8 cellular contexts compared by ENCODE assay signal in genomic region chr7:139339698-139340036, GRCh38. TPM values are rescaled to one million over a fixed set of nuclear protein-coding genes. Genes with fewer than 3 reads are reported as not detected.
DNase-seq lines count a peak whose midpoint lies in the region; ATAC-seq, FAIRE-seq and TF ChIP-seq lines count a peak whose summit lies in the region.

No MANE protein-coding gene starts in this region.

- H3K4me1 Mint-ChIP-seq in stimulated activated naive CD8-positive, alpha-beta T cell treated with anti-CD3 and anti-CD28 coated beads, Interleukin-15, Interleukin-2, amounts not matched to agents 100 ng/mL and 50 ng/mL, for 24 hours (ENCODE audit: low read depth): peaks cover 24% of the 10 kb centered on the region

- H3K36me3 ChIP-seq in bronchial epithelial cell (ENCODE audit: control insufficient read depth, insufficient read depth, low read length) (no peaks in the 10 kb centered on the region), mucosa of descending colon (ENCODE audit: low read depth) (no peaks in the 10 kb centered on the region)

- H3K4me1 ChIP-seq in mucosa of descending colon (ENCODE audit: low read depth): no peaks in the 10 kb centered on the region

- no peak for FAIRE-seq in bronchial epithelial cell (lab: Jason Lieb, UNC)

- H3K9me3 ChIP-seq in mucosa of descending colon: no peaks in the 10 kb centered on the region

- TF ChIP-seq CTCF in bronchial epithelial cell (IDR thresholded peaks at IDR 0.05; ENCODE audit: insufficient read depth, low read length, severe bottlenecking) (no peak), mucosa of descending colon (IDR thresholded peaks at IDR 0.05) (no peak)

- peak overlapping the region; percentile 99 for H3K27ac Mint-ChIP-seq in stimulated activated naive CD8-positive, alpha-beta T cell treated with anti-CD3 and anti-CD28 coated beads, Interleukin-15, Interleukin-2, amounts not matched to agents 100 ng/mL and 50 ng/mL, for 24 hours

- intact Hi-C loops in mucosa of descending colon (cut with DNase I, micrococcal nuclease): no loop called here

- peaks cover 4% of the 10 kb centered on the region for H3K27me3 Mint-ChIP-seq in stimulated activated naive CD8-positive, alpha-beta T cell treated with anti-CD3 and anti-CD28 coated beads, Interleukin-15, Interleukin-2, amounts not matched to agents 100 ng/mL and 50 ng/mL, for 24 hours

- H3K4me3 ChIP-seq in bronchial epithelial cell (ENCODE audit: low read depth, low read length): peak overlapping the region; percentile 97
- H3K4me3 ChIP-seq in mucosa of descending colon: peak overlapping the region; percentile 79

- no peak for DNase-seq in stimulated activated naive CD8-positive, alpha-beta T cell treated with anti-CD3 and anti-CD28 coated beads, Interleukin-15, Interleukin-2, amounts not matched to agents 100 U/mL and 50 U/mL, for 24 hours
- no peak for DNase-seq in bronchial epithelial cell (ENCODE audit: low read depth)
- DNase-seq in mucosa of descending colon: no peak
- DNase-seq in HT-29 (ENCODE audit: low spot score): no peak
- DNase-seq in NCI-H2227 treated with DMSO at 0.1 percent for 48 hours (lab: John Stamatoyannopoulos, UW): no peak

- H3K9me3 Mint-ChIP-seq in stimulated activated naive CD8-positive, alpha-beta T cell treated with anti-CD3 and anti-CD28 coated beads, Interleukin-15, Interleukin-2, amounts not matched to agents 100 ng/mL and 50 ng/mL, for 24 hours: peaks cover 6% of the 10 kb centered on the region

- peak overlapping the region; percentile 94 for H3K4me3 Mint-ChIP-seq in stimulated activated naive CD8-positive, alpha-beta T cell treated with anti-CD3 and anti-CD28 coated beads, Interleukin-15, Interleukin-2, amounts not matched to agents 100 ng/mL and 50 ng/mL, for 24 hours

- no peak for ATAC-seq in stimulated activated naive CD8-positive, alpha-beta T cell treated with anti-CD3 and anti-CD28 coated beads, Interleukin-15, Interleukin-2, amounts not matched to agents 100 U/mL and 50 U/mL, for 24 hours
- ATAC-seq in mucosa of descending colon: no peak
- no peak for ATAC-seq in HG02642 (IDR thresholded peaks at IDR 0.05; ENCODE audit: poor library complexity, unreplicated experiment)
- no peak for ATAC-seq in GM21423 (IDR thresholded peaks at IDR 0.05; ENCODE audit: unreplicated experiment)

- H3K36me3 Mint-ChIP-seq in stimulated activated naive CD8-positive, alpha-beta T cell treated with anti-CD3 and anti-CD28 coated beads, Interleukin-15, Interleukin-2, amounts not matched to agents 100 ng/mL and 50 ng/mL, for 24 hours (ENCODE audit: low read depth): peaks cover 19% of the 10 kb centered on the region

- H3K27me3 ChIP-seq in bronchial epithelial cell (ENCODE audit: control insufficient read depth, insufficient read depth, low read length): no peaks in the 10 kb centered on the region

RNA-seq across cellular contexts. Expression of gene FMC1, which starts 1.5 kb away (rescaled TPM):
- 1.6 and 7.0 TPM in 2 replicates for total RNA-seq in bronchial epithelial cell
- 10 to 100 TPM; 12.3 to 17.3 (median 16.1) TPM for total RNA-seq in mucosa of descending colon
- 16.5 and 19.4 TPM in 2 replicates for total RNA-seq in HT-29 (2014; rRNA removed; shearing (Covaris generic))

RNA-seq across cellular contexts. Expression of gene LUC7L2, which starts 20.0 kb away (rescaled TPM):
- total RNA-seq in bronchial epithelial cell: 52.7 and 71.9 TPM in 2 replicates
- total RNA-seq in mucosa of descending colon: 10 to 100 TPM; 78.4 to 85.2 (median 82.0) TPM
- 178 and 201 TPM in 2 replicates for total RNA-seq in HT-29 (2014; rRNA removed; shearing (Covaris generic))
